ENCODE assay signal across 9 cellular contexts in genomic region chr9:95516221-95516735, GRCh38. TPM values are rescaled to one million over a fixed set of nuclear protein-coding genes. Genes with fewer than 3 reads are reported as not detected.
A peak's percentile ranks its signal among the peaks of the same experiment; 100 is the strongest.
DNase-seq lines count a peak whose midpoint lies in the region; ATAC-seq, FAIRE-seq and TF ChIP-seq lines count a peak whose summit lies in the region.
"Had no signal": no experiment of that assay in that cellular context is flagged by ENCODE, and none has a peak within 500 bp of the region (broad histone marks: within the 10 kb centered on the region; RNA-seq: fewer than 3 reads in every experiment).

No MANE protein-coding gene starts in this region.

- H3K4me3 Mint-ChIP-seq in endodermal cell (peak overlapping the region; percentile 73), nephron (peak overlapping the region; percentile 95 to 98 (median 96))

- no peak overlapping the region for H3K27ac ChIP-seq in endodermal cell (ENCODE audit: low read depth, low read length)

- H3K27me3 Mint-ChIP-seq in endodermal cell (ENCODE audit: insufficient read depth): peaks cover 93% of the 10 kb centered on the region
- peaks cover 54% of the 10 kb centered on the region for H3K27me3 Mint-ChIP-seq in nephron (ENCODE audit: low read depth)

- H3K27me3 ChIP-seq in endodermal cell (ENCODE audit: control insufficient read depth, insufficient read depth, low read length, poor library complexity, severe bottlenecking): peaks cover 77% of the 10 kb centered on the region

- TF ChIP-seq CTCF in GM12865 (IDR thresholded peaks at IDR 0.05; ENCODE audit: insufficient read depth, low read depth, low read length, missing control alignments) (no peak), endodermal cell (conservative IDR thresholded peaks at IDR 0.05) (no peak), nephron (IDR thresholded peaks at IDR 0.05; ENCODE audit: unreplicated experiment in 3 of 3) (no peak)

- H3K4me1 Mint-ChIP-seq in endodermal cell (peaks cover 30% of the 10 kb centered on the region), nephron (peaks cover 40% of the 10 kb centered on the region)

- H3K9ac ChIP-seq in endodermal cell (ENCODE audit: extremely low read depth, low read length, poor library complexity, severe bottlenecking): no peak overlapping the region

- ATAC-seq in HG02571 (IDR thresholded peaks at IDR 0.05; ENCODE audit: unreplicated experiment) (no peak), HG02973 (IDR thresholded peaks at IDR 0.05; ENCODE audit: unreplicated experiment) (no peak)

- H3K9me3 Mint-ChIP-seq in endodermal cell (no peaks in the 10 kb centered on the region), nephron (no peaks in the 10 kb centered on the region)

- H3K36me3 ChIP-seq in endodermal cell (ENCODE audit: control insufficient read depth, insufficient read depth, low read length): no peaks in the 10 kb centered on the region

- DNase-seq in GM12865 (ENCODE audit: low read depth) (no peak), RPMI8226 (peak; percentile 26), endodermal cell (no peak), GM12892 (ENCODE audit: insufficient read length) (no peak), NCI-H1048 (lab: John Stamatoyannopoulos, UW) (no peak)

- H3K27ac Mint-ChIP-seq in endodermal cell (peak overlapping the region; percentile 49), nephron (peak overlapping the region; percentile 62 to 92 (median 91))

- no peaks in the 10 kb centered on the region for H3K36me3 Mint-ChIP-seq in endodermal cell (ENCODE audit: low read depth)
- H3K36me3 Mint-ChIP-seq in nephron (ENCODE audit: low read depth): no peaks in the 10 kb centered on the region

- no peak for TF ChIP-seq POLR2A in GM12892 (IDR thresholded peaks at IDR 0.05; ENCODE audit: low read depth, low read length)

- H3K4me3 ChIP-seq in GM12865 (ENCODE audit: low read depth, low read length): peak overlapping the region; percentile 19
- peak overlapping the region; percentile 86 for H3K4me3 ChIP-seq in endodermal cell (ENCODE audit: low read length)

- peaks cover 10% of the 10 kb centered on the region for H3K9me3 ChIP-seq in endodermal cell (ENCODE audit: control insufficient read depth, low read length)

- H3K4me1 ChIP-seq in endodermal cell (ENCODE audit: control insufficient read depth, insufficient read depth, low read length): no peaks in the 10 kb centered on the region

- WGBS in endodermal cell (ENCODE audit: insufficient coverage in 1 of 2, insufficient read length in 1 of 2), 2 experiments: 0 to 1% methylated on average over 16 to 69 of the region's 69 CpGs

- no peak for FAIRE-seq in GM12892 (lab: Jason Lieb, UNC)
- FAIRE-seq: TTC549 had no signal

RNA-seq across cellular contexts. Expression of gene PTCH1, which starts 0.5 kb away (rescaled TPM):
- 10 to 100 TPM; 26.0 to 32.9 TPM for total RNA-seq in endodermal cell
- polyA plus RNA-seq in endodermal cell (2013, experiment 1 of 2): 21.0 TPM
- 18.5 TPM for polyA plus RNA-seq in endodermal cell (2013, experiment 2 of 2)
- 4.6 TPM for polyA plus RNA-seq in GM12892 (2012; ENCODE audit: missing spikeins)
